1 cellular context compared by ENCODE assay signal in the genomic region with DNA sequence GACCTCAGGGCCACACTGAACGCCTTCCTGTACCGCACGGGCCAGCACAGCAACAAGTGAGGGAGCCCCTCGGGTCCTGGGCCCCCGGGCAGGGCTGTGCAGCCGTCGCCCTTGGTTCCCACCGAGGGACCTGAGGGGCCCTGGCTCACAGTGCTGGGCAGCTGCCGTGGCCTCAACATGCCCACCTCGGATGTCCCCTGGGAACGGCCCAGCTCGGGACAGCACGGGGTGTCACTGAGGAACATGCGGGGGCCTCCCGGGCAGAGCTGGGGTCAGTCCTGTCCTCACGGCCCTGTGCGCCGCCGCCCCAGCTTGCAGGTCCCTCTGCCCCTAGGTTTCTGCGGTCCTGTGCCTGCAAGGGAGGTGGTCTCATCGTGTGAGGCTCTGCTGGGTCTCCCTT. TPM values are rescaled to one million over a fixed set of nuclear protein-coding genes. Genes with fewer than 3 reads are reported as not detected.
"Had no signal": no experiment of that assay in that cellular context is flagged by ENCODE, and none has a peak within 500 bp of the region (broad histone marks: within the 10 kb centered on the region; RNA-seq: fewer than 3 reads in every experiment).

No MANE protein-coding gene starts in this region.

RNA-seq across cellular contexts. Expression of a gene that starts 13.9 kb away (rescaled TPM):
- total RNA-seq: H4 had no signal
